In the genomic region with DNA sequence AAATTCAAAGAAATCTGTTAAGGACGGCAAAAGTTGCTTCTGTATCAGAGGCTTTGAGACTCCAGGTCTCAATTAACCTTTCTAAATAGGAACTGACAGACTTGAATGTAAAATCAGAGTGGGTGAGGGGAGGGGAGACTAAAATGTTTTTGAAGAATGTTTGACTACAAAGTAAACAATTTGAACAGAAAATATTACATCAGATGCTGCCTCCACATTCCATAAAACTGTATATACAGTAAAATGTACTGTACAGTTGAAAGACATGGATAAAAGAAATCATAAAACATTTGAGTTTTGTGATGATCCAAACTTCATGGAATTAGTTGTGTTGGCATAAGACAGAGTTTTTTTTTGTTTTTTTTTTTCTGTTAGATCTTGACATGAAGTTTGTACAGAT, we compare ENCODE assay signal across 20 cellular contexts. TPM values are rescaled to one million over a fixed set of nuclear protein-coding genes. Genes with fewer than 3 reads are reported as not detected.
DNase-seq lines count a peak whose midpoint lies in the region; ATAC-seq, FAIRE-seq and TF ChIP-seq lines count a peak whose summit lies in the region.
"Had no signal": no experiment of that assay in that cellular context is flagged by ENCODE, and none has a peak within 500 bp of the region (broad histone marks: within the 10 kb centered on the region; RNA-seq: fewer than 3 reads in every experiment).

No MANE protein-coding gene starts in this region.

- TF ChIP-seq RAD21 in K562 (CRISPR knock-in tag; conservative IDR thresholded peaks at IDR 0.05 in 1 of 2, IDR thresholded peaks at IDR 0.05 in 1 of 2), result no peak

- H2AFZ ChIP-seq in K562 (ENCODE audit: low read depth, low read length) (peak overlapping the region; percentile 64), neural progenitor cell (replicated peaks) (no peak overlapping the region)

- CTCF ChIA-PET in K562 (lab: Yijun Ruan, JAX; ENCODE audit: low intra/inter-chr PET ratio), result no interaction called here

- H3K4me2 ChIP-seq in K562 (ENCODE audit: insufficient read depth, low read length), result no peak overlapping the region
- H3K4me2 ChIP-seq in neural progenitor cell, result peak overlapping the region; percentile 1

- POLR2A ChIA-PET in K562 (lab: Yijun Ruan, JAX), result no interaction called here

- intact Hi-C loops in K562 (cut with micrococcal nuclease), result no loop called here

- H3K9ac ChIP-seq in K562 (ENCODE audit: insufficient read depth in 1 of 2, low read depth in 2 of 2, low read length in 2 of 2), result peak overlapping the region in 1 of 2 experiments; percentile 49; a peak in 2 of 4 replicates
- no peak overlapping the region for H3K9ac ChIP-seq in neural progenitor cell

- H4K20me1 ChIP-seq in K562 (replicated peaks; ENCODE audit: control insufficient read depth, insufficient read depth, low read length), result no peaks in the 10 kb centered on the region
- no peaks in the 10 kb centered on the region for H4K20me1 ChIP-seq in neural progenitor cell (ENCODE audit: low read depth)

- H3K27ac Mint-ChIP-seq in neural progenitor cell, result no peak overlapping the region

- no peak for TF ChIP-seq CTCF in K562 (IDR thresholded peaks at IDR 0.05 in 2 of 3, conservative IDR thresholded peaks at IDR 0.05 in 1 of 3; ENCODE audit: insufficient read depth in 2 of 3, low read depth in 1 of 3, low read length in 3 of 3)
- no peak for TF ChIP-seq CTCF in neural progenitor cell (IDR thresholded peaks at IDR 0.05)
- no peak for TF ChIP-seq CTCF in GM13976 (IDR thresholded peaks at IDR 0.05; ENCODE audit: borderline replicate concordance, control extremely low read depth, extremely low read depth, insufficient read depth, missing control alignments)

- H3K9me3 ChIP-seq in K562 (replicated peaks; ENCODE audit: control insufficient read depth, insufficient read depth, low read depth, low read length) (no peaks in the 10 kb centered on the region), neural progenitor cell (ENCODE audit: low read depth) (no peaks in the 10 kb centered on the region)
- H3K9me3 ChIP-seq: BE2C had no signal

- H3K36me3 ChIP-seq in K562 (ENCODE audit: control insufficient read depth, insufficient read depth, low read length), result no peaks in the 10 kb centered on the region; the same call in 2 of the 3 replicates
- H3K36me3 ChIP-seq in neural progenitor cell, result no peaks in the 10 kb centered on the region
- H3K36me3 ChIP-seq: BE2C had no signal

- in situ Hi-C loops in K562 (cut with MboI) (no loop called here), ACHN (cut with HindIII; ENCODE audit: low pct_ligation_motif_present, low pct_unique_long_range_greater_than_20kb, low sequenced_read_pairs) (no loop called here), GM13976 (cut with MboI; ENCODE audit: low sequenced_read_pairs, unreplicated experiment) (no loop called here)

- 0% methylated on average over 1 of the region's 1 CpG for WGBS in K562 (ENCODE audit: insufficient coverage, low coverage, missing lambda C conversion rate)

- H3K27me3 ChIP-seq in K562 (ENCODE audit: control insufficient read depth in 2 of 2, insufficient read depth in 2 of 2, low read length in 2 of 2) (no peaks in the 10 kb centered on the region), neural progenitor cell (no peaks in the 10 kb centered on the region)
- H3K27me3 ChIP-seq: BE2C had no signal

- H3K9me3 Mint-ChIP-seq in neural progenitor cell, result no peaks in the 10 kb centered on the region
- H3K9me3 Mint-ChIP-seq: CD4-positive, alpha-beta memory T cell had no signal

- peak overlapping the region; percentile 85 for H3K27ac ChIP-seq in K562 (ENCODE audit: extremely low read depth, low read depth, low read length)
- H3K27ac ChIP-seq in neural progenitor cell, result no peak overlapping the region

- H3K36me3 Mint-ChIP-seq in neural progenitor cell, result no peaks in the 10 kb centered on the region
- H3K36me3 Mint-ChIP-seq: CD4-positive, alpha-beta memory T cell had no signal

- no peaks in the 10 kb centered on the region for H3K27me3 Mint-ChIP-seq in neural progenitor cell (ENCODE audit: insufficient read depth, low read depth)
- H3K27me3 Mint-ChIP-seq: CD4-positive, alpha-beta memory T cell had no signal

- TF ChIP-seq POLR2A in K562 (conservative IDR thresholded peaks at IDR 0.05), result no peak

- peak; percentile 10; the same call in 1 of the 3 replicates for ATAC-seq in K562
- ATAC-seq: Panc1 had no signal

- BruUV-seq in K562 (replicated peaks; lab: Mats Ljungman, UMichigan), result no TSS peak

- H3K79me2 ChIP-seq in K562 (ENCODE audit: control insufficient read depth, insufficient read depth, low read length), result no peaks in the 10 kb centered on the region
- no peaks in the 10 kb centered on the region for H3K79me2 ChIP-seq in neural progenitor cell (ENCODE audit: low read depth)

- H3K4me1 ChIP-seq in K562 (replicated peaks in 1 of 2; ENCODE audit: control insufficient read depth in 2 of 2, insufficient read depth in 2 of 2, low read length in 2 of 2) (peaks cover 0 to 47% of the 10 kb centered on the region in 2 experiments; a peak in 4 of 5 replicates), neural progenitor cell (peaks cover 14% of the 10 kb centered on the region)

- DNase-seq in GM03348 (ENCODE audit: low spot score) (peak; percentile 6), NCI-H69 (lab: John Stamatoyannopoulos, UW) (peak; percentile 8), K562 (ENCODE audit: extremely low read depth in 1 of 4, low spot score in 3 of 4) (peak in 1 of 4 experiments; percentile 29), neural progenitor cell (ENCODE audit: low spot score) (no peak), ACHN (no peak), GM13976 (ENCODE audit: low spot score) (no peak), NAMALWA (ENCODE audit: low spot score) (no peak), HK-2 (ENCODE audit: unreplicated experiment) (no peak)
- DNase-seq: BE2C; CD4-positive, alpha-beta memory T cell; DND-41; H7; NCI-H1092 treated with DMSO at 0.1 percent for 48 hours; NCI-H1694; NCI-H446 treated with DMSO at 0.1 percent for 48 hours; NCI-H82; Right ventricle myocardium superior; SW 1271 had no signal

- no peak for TF ChIP-seq EP300 in K562 (IDR thresholded peaks at IDR 0.05; ENCODE audit: low read length)

- peaks cover 9% of the 10 kb centered on the region for H3K4me1 Mint-ChIP-seq in neural progenitor cell

- H3K9me1 ChIP-seq in K562 (ENCODE audit: control insufficient read depth, insufficient read depth, low read length), result no peaks in the 10 kb centered on the region

- FAIRE-seq in K562 (lab: Jason Lieb, UNC), result no peak
- FAIRE-seq: D721Med had no signal

- H3K4me3 Mint-ChIP-seq in neural progenitor cell, result no peak overlapping the region
- H3K4me3 Mint-ChIP-seq: CD4-positive, alpha-beta memory T cell had no signal

- no peak overlapping the region for H3K4me3 ChIP-seq in K562
- H3K4me3 ChIP-seq in neural progenitor cell, result no peak overlapping the region

- no peaks in the 10 kb centered on the region for H3F3A ChIP-seq in neural progenitor cell (ENCODE audit: low read depth)

TF ChIP-seq in K562, 482 proteins besides CTCF, POLR2A, EP300 and RAD21 (continues in another document):
- TF ChIP-seq ZBTB8A (IDR thresholded peaks at IDR 0.05; ENCODE audit: partially characterized antibody) (peak; percentile 47), PHF21A (IDR thresholded peaks at IDR 0.05; ENCODE audit: borderline replicate concordance, low read depth) (no peak)

RNA-seq across cellular contexts. Expression of a gene that starts 49.6 kb away (rescaled TPM):
- 15.1 and 44.2 TPM in 2 replicates for total RNA-seq in K562 (2011; cell fraction: chromatin; rRNA removed; ENCODE audit: low replicate concordance)
- 8.5 and 10.4 TPM in 2 replicates for total RNA-seq in K562 (2011; cell fraction: nucleolus; rRNA removed)
- total RNA-seq in K562 (2011; cell fraction: nucleoplasm; rRNA removed), result 18.7 and 19.4 TPM in 2 replicates
- total RNA-seq in K562 (2014; rRNA removed) (8.1 and 9.7 TPM in 2 replicates), K562 (2014; rRNA removed; fragmentation: Illumina TruSeq; extraction: Trizol) (15.2 and 16.4 TPM in 2 replicates), K562 (2015; rRNA removed; fragmentation: Illumina TruSeq; extraction: Trizol) (11.2 and 13.5 TPM in 2 replicates), K562 (2021) (10.4 and 10.8 TPM in 2 replicates), neural progenitor cell (ENCODE audit: low replicate concordance) (32.4 and 40.3 TPM in 2 replicates)
- polyA plus RNA-seq in K562 (2011; rRNA removed) (14.3 and 16.1 TPM in 2 replicates), K562 (2014; fragmentation: Illumina TruSeq; extraction: Trizol) (11.8 and 15.3 TPM in 2 replicates), K562 (2014; fragmentation: Nextera tagmentation; extraction: Ambion mirVana) (1 to 10 TPM; 4.5 to 7.8 TPM), K562 (2014; rRNA removed) (8.0 and 11.2 TPM in 2 replicates)
- 6.5 and 10.5 TPM in 2 replicates for polyA plus RNA-seq in K562 (2011; cell fraction: cytosol; rRNA removed)
- polyA plus RNA-seq in K562 (2011; cell fraction: nucleus; rRNA removed), result 6.8 and 7.4 TPM in 2 replicates
- 10.1 and 18.5 TPM in 2 replicates for polyA plus RNA-seq in K562 (2012)
- polyA minus RNA-seq in K562 (2011; rRNA and poly(A)+ RNA removed), result 30.7 and 37.5 TPM in 2 replicates
- polyA minus RNA-seq in K562 (2011; cell fraction: cytosol; rRNA and poly(A)+ RNA removed), result 8.6 and 10.8 TPM in 2 replicates
- polyA minus RNA-seq in K562 (2011; cell fraction: nucleus; rRNA and poly(A)+ RNA removed), result 15.1 and 21.1 TPM in 2 replicates

RNA-seq across cellular contexts. Expression of a gene that starts 50.8 kb away (rescaled TPM):
- 4.4 and 11.7 TPM in 2 replicates for total RNA-seq in K562 (2011; cell fraction: chromatin; rRNA removed; ENCODE audit: low replicate concordance)
- total RNA-seq in K562 (2011; cell fraction: nucleolus; rRNA removed), result 3.8 TPM in 2 replicates
- total RNA-seq in K562 (2011; cell fraction: nucleoplasm; rRNA removed), result 6.3 and 6.6 TPM in 2 replicates
- total RNA-seq in K562 (2014; rRNA removed) (3.0 and 3.4 TPM in 2 replicates), K562 (2014; rRNA removed; fragmentation: Illumina TruSeq; extraction: Trizol) (4.6 and 5.9 TPM in 2 replicates), K562 (2015; rRNA removed; fragmentation: Illumina TruSeq; extraction: Trizol) (3.4 and 3.8 TPM in 2 replicates), K562 (2021) (3.4 and 3.5 TPM in 2 replicates), neural progenitor cell (ENCODE audit: low replicate concordance) (2.2 and 2.8 TPM in 2 replicates)
- polyA plus RNA-seq in K562 (2011; rRNA removed) (1.6 and 1.9 TPM in 2 replicates), K562 (2014; fragmentation: Illumina TruSeq; extraction: Trizol) (2.3 and 2.5 TPM in 2 replicates), K562 (2014; fragmentation: Nextera tagmentation; extraction: Ambion mirVana) (1 to 10 TPM; 1.2 to 1.3 TPM), K562 (2014; rRNA removed) (1.7 and 3.6 TPM in 2 replicates)
- polyA plus RNA-seq in K562 (2011; cell fraction: cytosol; rRNA removed), result 0.30 and 1.2 TPM in 2 replicates
- 0.77 and 1.1 TPM in 2 replicates for polyA plus RNA-seq in K562 (2011; cell fraction: nucleus; rRNA removed)
- polyA plus RNA-seq in K562 (2012), result 2.8 and 2.9 TPM in 2 replicates
- 3.7 and 4.5 TPM in 2 replicates for polyA minus RNA-seq in K562 (2011; rRNA and poly(A)+ RNA removed)
- 0.27 and 0.86 TPM in 2 replicates for polyA minus RNA-seq in K562 (2011; cell fraction: cytosol; rRNA and poly(A)+ RNA removed)
- 2.3 and 4.7 TPM in 2 replicates for polyA minus RNA-seq in K562 (2011; cell fraction: nucleus; rRNA and poly(A)+ RNA removed)

Comparison
In these comparisons a context has a peak if more than half of its experiments do, and no peak if none do; other contexts are left out.
1. DNase-seq: peak in GM03348 (single experiment) and NCI-H69 (single experiment); none in neural progenitor cell (single experiment), ACHN (single experiment), GM13976 (single experiment), NAMALWA (single experiment) and HK-2 (single experiment).